10 cellular contexts compared by ENCODE assay signal in genomic region chr16:57333402-57333801, GRCh38. TPM values are rescaled to one million over a fixed set of nuclear protein-coding genes. Genes with fewer than 3 reads are reported as not detected.
"Had no signal": no experiment of that assay in that cellular context is flagged by ENCODE, and none has a peak within 500 bp of the region (broad histone marks: within the 10 kb centered on the region; RNA-seq: fewer than 3 reads in every experiment).

No MANE protein-coding gene starts in this region.

- ATAC-seq: GM23338, HepG2 had no signal

- H3K4me2 ChIP-seq: GM23338 had no signal

- DNase-seq: H7, HFFc6, KG1 had no signal

- H3K4me1 ChIP-seq: HAP-1 had no signal

- H3K36me3 ChIP-seq: HAP-1 had no signal

- H3K27ac ChIP-seq: HL-60 had no signal

- FAIRE-seq: HepG2 had no signal

- H3K4me3 ChIP-seq: GM23338, HAP-1 had no signal

- H3K9me3 Mint-ChIP-seq: IgD-negative memory B cell had no signal

- H3K4me1 Mint-ChIP-seq: GM23338 had no signal

- H3K27me3 Mint-ChIP-seq: IgD-negative memory B cell had no signal

- H3K27ac Mint-ChIP-seq: GM23338, HFFc6, IgD-negative memory B cell had no signal

- H3K4me3 Mint-ChIP-seq: GM23338, HFFc6, IgD-negative memory B cell had no signal

- H2AFZ ChIP-seq: GM23338 had no signal

RNA-seq across cellular contexts. Expression of gene CCL22, which starts 25.2 kb away (rescaled TPM):
- total RNA-seq: GM23338, H4, H7, HepG2, HFFc6, HT1080 had no signal
- polyA plus RNA-seq: HepG2 had no signal

RNA-seq across cellular contexts. Expression of gene CX3CL1, which starts 38.9 kb away (rescaled TPM):
- total RNA-seq: HFFc6 had no signal
- polyA plus RNA-seq: IgD-negative memory B cell had no signal

RNA-seq across cellular contexts. Expression of gene PLLP, which starts 48.9 kb away (rescaled TPM):
- total RNA-seq: HFFc6 had no signal
